ENCODE assay signal across 20 cellular contexts in genomic region chr17:35499548-35499947, GRCh38. TPM values are rescaled to one million over a fixed set of nuclear protein-coding genes. Genes with fewer than 3 reads are reported as not detected.
A peak's percentile ranks its signal among the peaks of the same experiment; 100 is the strongest.
DNase-seq lines count a peak whose midpoint lies in the region; ATAC-seq and TF ChIP-seq lines count a peak whose summit lies in the region.
"Had no signal": no experiment of that assay in that cellular context is flagged by ENCODE, and none has a peak within 500 bp of the region (broad histone marks: within the 10 kb centered on the region; RNA-seq: fewer than 3 reads in every experiment).

No MANE protein-coding gene starts in this region.

- H3K27me3 Mint-ChIP-seq in activated CD8-positive, alpha-beta memory T cell treated with anti-CD3 and anti-CD28 coated beads, Interleukin-2, amount 10 ng/mL, durations not matched to agents 7 days and 5 days = no peaks in the 10 kb centered on the region
- H3K27me3 Mint-ChIP-seq in CD4-positive, CD25-positive, alpha-beta regulatory T cell = no peaks in the 10 kb centered on the region
- no peaks in the 10 kb centered on the region for H3K27me3 Mint-ChIP-seq in activated naive CD8-positive, alpha-beta T cell treated with anti-CD3 and anti-CD28 coated beads, Interleukin-2, amount 10 ng/mL, durations not matched to agents 7 days and 5 days
- H3K27me3 Mint-ChIP-seq in natural killer cell treated with Interleukin-12 subunit alpha and Interleukin-12 subunit beta and Interleukin-15 and Interleukin-18, amount 100 ng/mL, for 72 hours = no peaks in the 10 kb centered on the region

- H3K9me3 ChIP-seq in CD4-positive, CD25-positive, alpha-beta regulatory T cell (ENCODE audit: control insufficient read depth in 2 of 2, low read length in 2 of 2) = no peaks in the 10 kb centered on the region
- no peaks in the 10 kb centered on the region for H3K9me3 ChIP-seq in esophagus squamous epithelium
- H3K9me3 ChIP-seq: HAP-1 had no signal

- H3K27ac Mint-ChIP-seq in activated CD8-positive, alpha-beta memory T cell treated with anti-CD3 and anti-CD28 coated beads, Interleukin-2, amount 10 ng/mL, durations not matched to agents 7 days and 5 days = peak overlapping the region; percentile 54
- H3K27ac Mint-ChIP-seq in CD4-positive, CD25-positive, alpha-beta regulatory T cell = peak overlapping the region in 2 of 3 donors; percentile 18 to 60
- H3K27ac Mint-ChIP-seq in activated naive CD8-positive, alpha-beta T cell treated with anti-CD3 and anti-CD28 coated beads, Interleukin-2, amount 10 ng/mL, durations not matched to agents 7 days and 5 days = peak overlapping the region; percentile 65
- peak overlapping the region; percentile 30 to 86 for H3K27ac Mint-ChIP-seq in natural killer cell treated with Interleukin-12 subunit alpha and Interleukin-12 subunit beta and Interleukin-15 and Interleukin-18, amount 100 ng/mL, for 72 hours
- H3K27ac Mint-ChIP-seq: GM23338 had no signal

- TF ChIP-seq POLR2A in esophagus squamous epithelium (IDR thresholded peaks at IDR 0.05) = no peak

- 85 to 94% methylated on average over 1 to 2 of the region's 2 CpGs for WGBS in esophagus squamous epithelium, 2 donors

- no peak overlapping the region for H3K27ac ChIP-seq in CD4-positive, CD25-positive, alpha-beta regulatory T cell (ENCODE audit: insufficient read depth, low read length, poor library complexity, severe bottlenecking)
- no peak overlapping the region for H3K27ac ChIP-seq in esophagus squamous epithelium
- H3K27ac ChIP-seq: C4-2B had no signal

- peaks cover 68% of the 10 kb centered on the region for H3K36me3 Mint-ChIP-seq in activated CD8-positive, alpha-beta memory T cell treated with anti-CD3 and anti-CD28 coated beads, Interleukin-2, amount 10 ng/mL, durations not matched to agents 7 days and 5 days
- peaks cover 46% of the 10 kb centered on the region for H3K36me3 Mint-ChIP-seq in CD4-positive, CD25-positive, alpha-beta regulatory T cell
- H3K36me3 Mint-ChIP-seq in activated naive CD8-positive, alpha-beta T cell treated with anti-CD3 and anti-CD28 coated beads, Interleukin-2, amount 10 ng/mL, durations not matched to agents 7 days and 5 days = peaks cover 33% of the 10 kb centered on the region
- peaks cover 19% of the 10 kb centered on the region for H3K36me3 Mint-ChIP-seq in natural killer cell treated with Interleukin-12 subunit alpha and Interleukin-12 subunit beta and Interleukin-15 and Interleukin-18, amount 100 ng/mL, for 72 hours

- intact Hi-C loops in esophagus squamous epithelium (cut with DNase I) = no loop called here

- CTCF ChIA-PET in activated CD8-positive, alpha-beta memory T cell treated with anti-CD3 and anti-CD28 coated beads, Interleukin-2, amount 10 ng/mL, durations not matched to agents 7 days and 5 days (lab: Charles Lee) = interaction anchor here (0.6 to 1.3 kb wide), 3 partner anchors 10 to 188 kb away, joined by 3 to 5 read pairs (median 4); no protein-coding TSS in a partner anchor

- no peak overlapping the region for H3K4me3 Mint-ChIP-seq in activated CD8-positive, alpha-beta memory T cell treated with anti-CD3 and anti-CD28 coated beads, Interleukin-2, amount 10 ng/mL, durations not matched to agents 7 days and 5 days
- H3K4me3 Mint-ChIP-seq in CD4-positive, CD25-positive, alpha-beta regulatory T cell = no peak overlapping the region
- no peak overlapping the region for H3K4me3 Mint-ChIP-seq in activated naive CD8-positive, alpha-beta T cell treated with anti-CD3 and anti-CD28 coated beads, Interleukin-2, amount 10 ng/mL, durations not matched to agents 7 days and 5 days
- H3K4me3 Mint-ChIP-seq in natural killer cell treated with Interleukin-12 subunit alpha and Interleukin-12 subunit beta and Interleukin-15 and Interleukin-18, amount 100 ng/mL, for 72 hours = no peak overlapping the region
- H3K4me3 Mint-ChIP-seq: GM23338 had no signal

- ATAC-seq in activated CD8-positive, alpha-beta memory T cell treated with anti-CD3 and anti-CD28 coated beads, Interleukin-2, amount 10 ng/mL, durations not matched to agents 7 days and 5 days = no peak
- ATAC-seq in CD4-positive, CD25-positive, alpha-beta regulatory T cell (ENCODE audit: low read depth in 2 of 2) = no peak
- no peak for ATAC-seq in activated naive CD8-positive, alpha-beta T cell treated with anti-CD3 and anti-CD28 coated beads, Interleukin-2, amount 10 ng/mL, durations not matched to agents 7 days and 5 days (ENCODE audit: low read depth)
- peak; percentile 49 to 59 for ATAC-seq in natural killer cell treated with Interleukin-12 subunit alpha and Interleukin-12 subunit beta and Interleukin-15 and Interleukin-18, amount 100 ng/mL, for 72 hours
- ATAC-seq in GM18519 (IDR thresholded peaks at IDR 0.05; ENCODE audit: low FRiP score, unreplicated experiment) = no peak
- ATAC-seq: GM12878, GM23338 had no signal

- POLR2A ChIA-PET in activated naive CD8-positive, alpha-beta T cell treated with anti-CD3 and anti-CD28 coated beads, Interleukin-2, amount 10 ng/mL, durations not matched to agents 7 days and 5 days (lab: Charles Lee) = interaction anchor here (1.1 kb wide), 1 partner anchor 33 kb away, joined by 3 read pairs; no protein-coding TSS in a partner anchor

- no peak for DNase-seq in activated CD8-positive, alpha-beta memory T cell treated with anti-CD3 and anti-CD28 coated beads, Interleukin-2, amount 10 ng/mL, durations not matched to agents 7 days and 5 days
- DNase-seq in activated CD8-positive, alpha-beta memory T cell treated with anti-CD3 and anti-CD28 coated beads, Interleukin-2, amount 50 U/mL, for 48 hours = no peak
- no peak for DNase-seq in CD4-positive, CD25-positive, alpha-beta regulatory T cell
- no peak for DNase-seq in activated naive CD8-positive, alpha-beta T cell treated with anti-CD3 and anti-CD28 coated beads, Interleukin-2, amount 10 ng/mL, durations not matched to agents 7 days and 5 days
- DNase-seq in natural killer cell treated with Interleukin-12 subunit alpha and Interleukin-12 subunit beta and Interleukin-15 and Interleukin-18, amount 100 ng/mL, for 72 hours (ENCODE audit: low spot score) = no peak
- no peak for DNase-seq in esophagus squamous epithelium (lab: John Stamatoyannopoulos, UW)
- DNase-seq: DMS79 treated with DMSO at 0.1 percent for 48 hours, Karpas-422, NCI-H1417, NCI-H1694 treated with DMSO at 0.1 percent for 48 hours, NCI-H2081 treated with DMSO at 0.1 percent for 48 hours, NCI-H2171 treated with DMSO at 0.1 percent for 48 hours, NCI-H524 treated with DMSO at 0.1 percent for 48 hours, NCI-H82 had no signal

- H3K4me3 ChIP-seq in CD4-positive, CD25-positive, alpha-beta regulatory T cell (ENCODE audit: low read depth, low read length) = no peak overlapping the region
- H3K4me3 ChIP-seq in esophagus squamous epithelium = no peak overlapping the region
- H3K4me3 ChIP-seq: GM12878, HAP-1 had no signal

- H3K4me1 ChIP-seq in CD4-positive, CD25-positive, alpha-beta regulatory T cell (ENCODE audit: control insufficient read depth, insufficient read depth, low read length, poor library complexity, severe bottlenecking) = no peaks in the 10 kb centered on the region
- H3K4me1 ChIP-seq in esophagus squamous epithelium = peaks cover 0 to 24% (median 0%) of the 10 kb centered on the region in 3 donors
- H3K4me1 ChIP-seq: HAP-1 had no signal

- TF ChIP-seq CTCF in esophagus squamous epithelium (IDR thresholded peaks at IDR 0.05) = no peak

- peaks cover 40% of the 10 kb centered on the region for H3K36me3 ChIP-seq in CD4-positive, CD25-positive, alpha-beta regulatory T cell (ENCODE audit: control insufficient read depth, insufficient read depth, low read length)
- no peaks in the 10 kb centered on the region for H3K36me3 ChIP-seq in esophagus squamous epithelium
- H3K36me3 ChIP-seq: HAP-1 had no signal

- no peaks in the 10 kb centered on the region for H3K27me3 ChIP-seq in CD4-positive, CD25-positive, alpha-beta regulatory T cell (ENCODE audit: control insufficient read depth, insufficient read depth, low read length)
- peaks cover 0 to 81% (median 24%) of the 10 kb centered on the region in 4 donors for H3K27me3 ChIP-seq in esophagus squamous epithelium

- no peaks in the 10 kb centered on the region for H3K9me3 Mint-ChIP-seq in activated CD8-positive, alpha-beta memory T cell treated with anti-CD3 and anti-CD28 coated beads, Interleukin-2, amount 10 ng/mL, durations not matched to agents 7 days and 5 days (ENCODE audit: low read depth)
- H3K9me3 Mint-ChIP-seq in CD4-positive, CD25-positive, alpha-beta regulatory T cell = peaks cover 0 to 9% (median 0%) of the 10 kb centered on the region in 7 donors
- no peaks in the 10 kb centered on the region for H3K9me3 Mint-ChIP-seq in activated naive CD8-positive, alpha-beta T cell treated with anti-CD3 and anti-CD28 coated beads, Interleukin-2, amount 10 ng/mL, durations not matched to agents 7 days and 5 days
- H3K9me3 Mint-ChIP-seq in natural killer cell treated with Interleukin-12 subunit alpha and Interleukin-12 subunit beta and Interleukin-15 and Interleukin-18, amount 100 ng/mL, for 72 hours = peaks cover 7% of the 10 kb centered on the region

- peaks cover 60% of the 10 kb centered on the region for H3K4me1 Mint-ChIP-seq in activated CD8-positive, alpha-beta memory T cell treated with anti-CD3 and anti-CD28 coated beads, Interleukin-2, amount 10 ng/mL, durations not matched to agents 7 days and 5 days
- H3K4me1 Mint-ChIP-seq in CD4-positive, CD25-positive, alpha-beta regulatory T cell = peaks cover 37 to 75% (median 50%) of the 10 kb centered on the region in 4 donors
- H3K4me1 Mint-ChIP-seq in activated naive CD8-positive, alpha-beta T cell treated with anti-CD3 and anti-CD28 coated beads, Interleukin-2, amount 10 ng/mL, durations not matched to agents 7 days and 5 days = peaks cover 56% of the 10 kb centered on the region
- peaks cover 64 to 68% of the 10 kb centered on the region in 2 donors for H3K4me1 Mint-ChIP-seq in natural killer cell treated with Interleukin-12 subunit alpha and Interleukin-12 subunit beta and Interleukin-15 and Interleukin-18, amount 100 ng/mL, for 72 hours (ENCODE audit: low read depth in 2 of 2)

RNA-seq across cellular contexts. Expression of gene SLFN12L, which starts 37.9 kb away (rescaled TPM):
- 100 to 1,000 TPM in 1 of 2 experiments, 10 to 100 TPM in 1; 95.4 to 197 TPM for total RNA-seq in activated CD8-positive, alpha-beta memory T cell treated with anti-CD3 and anti-CD28 coated beads, Interleukin-2, amount 10 ng/mL, durations not matched to agents 7 days and 5 days
- 105 TPM for total RNA-seq in CD4-positive, CD25-positive, alpha-beta regulatory T cell
- polyA plus RNA-seq in CD4-positive, CD25-positive, alpha-beta regulatory T cell = 10 to 100 TPM; 12.7 to 14.6 (median 13.4) TPM
- 100 to 1,000 TPM; 133 to 139 TPM for total RNA-seq in activated naive CD8-positive, alpha-beta T cell treated with anti-CD3 and anti-CD28 coated beads, Interleukin-2, amount 10 ng/mL, durations not matched to agents 7 days and 5 days
- total RNA-seq in natural killer cell treated with Interleukin-12 subunit alpha and Interleukin-12 subunit beta and Interleukin-15 and Interleukin-18, amount 100 ng/mL, for 72 hours = 10 to 100 TPM; 40.2 to 83.7 TPM
- total RNA-seq in esophagus squamous epithelium = 1 to 10 TPM in 3 of 4 donors, under 1 TPM in 1; 0.50 to 3.4 (median 1.2) TPM
- total RNA-seq: A172, GM23338 had no signal
- polyA plus RNA-seq: GM23338 had no signal

RNA-seq across cellular contexts. Expression of gene SLFN13, which starts 51.0 kb away (rescaled TPM):
- total RNA-seq in activated CD8-positive, alpha-beta memory T cell treated with anti-CD3 and anti-CD28 coated beads, Interleukin-2, amount 10 ng/mL, durations not matched to agents 7 days and 5 days = 100 to 1,000 TPM in 1 of 2 experiments, 10 to 100 TPM in 1; 70.5 to 115 TPM
- total RNA-seq in CD4-positive, CD25-positive, alpha-beta regulatory T cell = 25.5 TPM
- 1 to 10 TPM; 4.9 to 6.2 (median 5.1) TPM for polyA plus RNA-seq in CD4-positive, CD25-positive, alpha-beta regulatory T cell
- 10 to 100 TPM; 76.8 to 77.5 TPM for total RNA-seq in activated naive CD8-positive, alpha-beta T cell treated with anti-CD3 and anti-CD28 coated beads, Interleukin-2, amount 10 ng/mL, durations not matched to agents 7 days and 5 days
- 100 to 1,000 TPM; 213 to 343 TPM for total RNA-seq in natural killer cell treated with Interleukin-12 subunit alpha and Interleukin-12 subunit beta and Interleukin-15 and Interleukin-18, amount 100 ng/mL, for 72 hours
- total RNA-seq in esophagus squamous epithelium = 1 to 10 TPM; 2.7 to 7.6 (median 5.8) TPM

Comparison
In these comparisons a context has a peak if more than half of its experiments do, and no peak if none do; other contexts are left out.
1. ATAC-seq: peak in natural killer cell treated with Interleukin-12 subunit alpha and Interleukin-12 subunit beta and Interleukin-15 and Interleukin-18, amount 100 ng/mL, for 72 hours (2 of 2); none in activated CD8-positive, alpha-beta memory T cell treated with anti-CD3 and anti-CD28 coated beads, Interleukin-2, amount 10 ng/mL, durations not matched to agents 7 days and 5 days (single experiment), CD4-positive, CD25-positive, alpha-beta regulatory T cell (0 of 2), activated naive CD8-positive, alpha-beta T cell treated with anti-CD3 and anti-CD28 coated beads, Interleukin-2, amount 10 ng/mL, durations not matched to agents 7 days and 5 days (single experiment) and GM18519 (single experiment).
2. RNA of gene SLFN12L, which starts 37.9 kb away (total RNA-seq): 95.4 to 197 TPM in activated CD8-positive, alpha-beta memory T cell treated with anti-CD3 and anti-CD28 coated beads, Interleukin-2, amount 10 ng/mL, durations not matched to agents 7 days and 5 days, 133 to 139 TPM in activated naive CD8-positive, alpha-beta T cell treated with anti-CD3 and anti-CD28 coated beads, Interleukin-2, amount 10 ng/mL, durations not matched to agents 7 days and 5 days, 105 TPM in CD4-positive, CD25-positive, alpha-beta regulatory T cell (single experiment) and 40.2 to 83.7 TPM in natural killer cell treated with Interleukin-12 subunit alpha and Interleukin-12 subunit beta and Interleukin-15 and Interleukin-18, amount 100 ng/mL, for 72 hours; 0.50 to 3.4 TPM in esophagus squamous epithelium; every median in the first group is over 4 times any median in the second.
3. Peak in every context shown above with its lines, with median percentiles within 50 percentile points of each other: H3K27ac Mint-ChIP-seq.